ENCODE assay signal across 23 cellular contexts in the genomic region with DNA sequence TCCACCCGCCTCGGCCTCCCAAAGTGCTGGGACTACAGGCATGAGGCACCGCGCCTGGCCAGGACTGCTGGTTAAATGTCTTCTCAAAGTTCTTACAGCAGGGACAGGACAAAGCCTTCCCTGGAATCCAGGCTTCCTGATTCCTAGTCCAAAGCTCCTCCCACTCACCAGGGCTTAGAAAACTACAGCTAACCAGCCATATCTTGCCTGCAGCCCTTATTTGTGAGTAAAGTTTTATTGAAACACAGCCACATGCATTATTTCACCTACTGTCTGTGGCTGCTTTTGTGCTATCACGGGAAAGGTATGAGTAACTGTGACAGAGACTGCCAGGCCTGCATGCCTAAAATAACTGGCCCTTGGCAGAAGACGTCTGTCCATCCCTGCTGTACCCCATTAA. TPM values are rescaled to one million over a fixed set of nuclear protein-coding genes. Genes with fewer than 3 reads are reported as not detected.
"Had no signal": no experiment of that assay in that cellular context is flagged by ENCODE, and none has a peak within 500 bp of the region (broad histone marks: within the 10 kb centered on the region; RNA-seq: fewer than 3 reads in every experiment).

No MANE protein-coding gene starts in this region.

- H3K4me3 Mint-ChIP-seq: activated CD4-positive, alpha-beta T cell treated with anti-CD3 and anti-CD28 coated beads, Interleukin-2, amount 10 ng/mL, durations not matched to agents 7 days and 5 days; activated naive CD8-positive, alpha-beta T cell treated with anti-CD3 and anti-CD28 coated beads, Interleukin-2, amount 50 U/mL, for 24 hours; dendritic cell treated with granulocyte-macrophage colony-stimulating factor and Interleukin-4, amounts not matched to agents 40 ng/mL and 50 ng/mL, for 4 days; effector memory CD8-positive, alpha-beta T cell; naive thymus-derived CD4-positive, alpha-beta T cell; stimulated activated memory B cell treated with anti-CD40 and anti-IgM and Interleukin-4, amounts not matched to agents 10 μg/mL and 1 μg/mL and 100 μg/mL, for 72 hours; T-helper 2 cell treated with Interferon-gamma antibody and Interleukin-4, amounts not matched to agents 5 μg/mL and 100 μg/mL, for 36 hours had no signal

- H3K9ac ChIP-seq: parathyroid adenoma had no signal

- H3K9me3 ChIP-seq: gastrocnemius medialis, thyroid gland, uterus had no signal

- H3K27ac Mint-ChIP-seq: activated CD4-positive, alpha-beta T cell treated with anti-CD3 and anti-CD28 coated beads, Interleukin-2, amount 10 ng/mL, durations not matched to agents 7 days and 5 days; activated naive CD8-positive, alpha-beta T cell treated with anti-CD3 and anti-CD28 coated beads, Interleukin-2, amount 50 U/mL, for 24 hours; dendritic cell treated with granulocyte-macrophage colony-stimulating factor and Interleukin-4, amounts not matched to agents 40 ng/mL and 50 ng/mL, for 4 days; effector memory CD8-positive, alpha-beta T cell; naive thymus-derived CD4-positive, alpha-beta T cell; stimulated activated memory B cell treated with anti-CD40 and anti-IgM and Interleukin-4, amounts not matched to agents 10 μg/mL and 1 μg/mL and 100 μg/mL, for 72 hours; T-helper 2 cell treated with Interferon-gamma antibody and Interleukin-4, amounts not matched to agents 5 μg/mL and 100 μg/mL, for 36 hours had no signal

- H3K4me1 ChIP-seq: gastrocnemius medialis, heart right ventricle, parathyroid adenoma, thyroid gland, uterus had no signal

- H3K27ac ChIP-seq: gastrocnemius medialis, heart right ventricle, parathyroid adenoma, thyroid gland, uterus had no signal

- H3K27me3 Mint-ChIP-seq: activated CD4-positive, alpha-beta T cell treated with anti-CD3 and anti-CD28 coated beads, Interleukin-2, amount 10 ng/mL, durations not matched to agents 7 days and 5 days; activated naive CD8-positive, alpha-beta T cell treated with anti-CD3 and anti-CD28 coated beads, Interleukin-2, amount 50 U/mL, for 24 hours; dendritic cell treated with granulocyte-macrophage colony-stimulating factor and Interleukin-4, amounts not matched to agents 40 ng/mL and 50 ng/mL, for 4 days; effector memory CD8-positive, alpha-beta T cell; naive thymus-derived CD4-positive, alpha-beta T cell; stimulated activated memory B cell treated with anti-CD40 and anti-IgM and Interleukin-4, amounts not matched to agents 10 μg/mL and 1 μg/mL and 100 μg/mL, for 72 hours had no signal

- H3K4me3 ChIP-seq: gastrocnemius medialis, heart right ventricle, thyroid gland, uterus had no signal

- H3K79me2 ChIP-seq: parathyroid adenoma had no signal

- H3K36me3 ChIP-seq: gastrocnemius medialis, uterus had no signal

- H3K27me3 ChIP-seq: gastrocnemius medialis, heart right ventricle, thyroid gland, uterus had no signal

- ATAC-seq: activated naive CD8-positive, alpha-beta T cell treated with anti-CD3 and anti-CD28 coated beads, Interleukin-2, amount 50 U/mL, for 24 hours; effector memory CD8-positive, alpha-beta T cell; gastrocnemius medialis; heart right ventricle; naive thymus-derived CD4-positive, alpha-beta T cell; stimulated activated memory B cell treated with anti-CD40 and anti-IgM and Interleukin-4, amounts not matched to agents 10 μg/mL and 1 μg/mL and 100 μg/mL, for 72 hours had no signal

- H2AFZ ChIP-seq: parathyroid adenoma had no signal

- H3K4me1 Mint-ChIP-seq: activated CD4-positive, alpha-beta T cell treated with anti-CD3 and anti-CD28 coated beads, Interleukin-2, amount 10 ng/mL, durations not matched to agents 7 days and 5 days; activated naive CD8-positive, alpha-beta T cell treated with anti-CD3 and anti-CD28 coated beads, Interleukin-2, amount 50 U/mL, for 24 hours; naive thymus-derived CD4-positive, alpha-beta T cell; stimulated activated memory B cell treated with anti-CD40 and anti-IgM and Interleukin-4, amounts not matched to agents 10 μg/mL and 1 μg/mL and 100 μg/mL, for 72 hours had no signal

- H3K9me3 Mint-ChIP-seq: activated naive CD8-positive, alpha-beta T cell treated with anti-CD3 and anti-CD28 coated beads, Interleukin-2, amount 50 U/mL, for 24 hours; dendritic cell treated with granulocyte-macrophage colony-stimulating factor and Interleukin-4, amounts not matched to agents 40 ng/mL and 50 ng/mL, for 4 days; effector memory CD8-positive, alpha-beta T cell; naive thymus-derived CD4-positive, alpha-beta T cell; stimulated activated memory B cell treated with anti-CD40 and anti-IgM and Interleukin-4, amounts not matched to agents 10 μg/mL and 1 μg/mL and 100 μg/mL, for 72 hours; T-helper 2 cell treated with Interferon-gamma antibody and Interleukin-4, amounts not matched to agents 5 μg/mL and 100 μg/mL, for 36 hours had no signal

- DNase-seq: activated CD4-positive, alpha-beta T cell treated with anti-CD3 and anti-CD28 coated beads, Interleukin-2, amount 10 ng/mL, durations not matched to agents 7 days and 5 days; activated CD8-positive, alpha-beta memory T cell treated with anti-CD3 and anti-CD28 coated beads for 24 hours; activated naive CD4-positive, alpha-beta T cell treated with Interleukin-2 at 50 U/mL for 16 hours; activated naive CD8-positive, alpha-beta T cell treated with anti-CD3 and anti-CD28 coated beads, Interleukin-2, amount 50 U/mL, for 24 hours; aorta; effector memory CD8-positive, alpha-beta T cell; gastrocnemius medialis; heart right ventricle; naive thymus-derived CD4-positive, alpha-beta T cell; retina; stimulated activated CD4-positive, alpha-beta T cell treated with anti-CD3 and anti-CD28 coated beads, Interleukin-2, amount 100 ng/mL, for 48 hours; thyroid gland; uterus had no signal

RNA-seq across cellular contexts. Expression of a gene that starts 39.8 kb away (rescaled TPM):
- total RNA-seq: activated CD4-positive, alpha-beta T cell treated with anti-CD3 and anti-CD28 coated beads, Interleukin-2, amount 10 ng/mL, durations not matched to agents 7 days and 5 days; aorta; bronchial epithelial cell; cerebellum; epithelial cell of proximal tubule; heart right ventricle; lung microvascular endothelial cell; mononuclear cell; naive thymus-derived CD4-positive, alpha-beta T cell; skeletal muscle tissue; thyroid gland had no signal
